In genomic region chr5:31469886-31470285, GRCh38 we compare ENCODE assay signal across 23 cellular contexts.
"Had no signal": no experiment of that assay in that cellular context is flagged by ENCODE, and none has a peak within 500 bp of the region (broad histone marks: within the 10 kb centered on the region; RNA-seq: fewer than 3 reads in every experiment).

No MANE protein-coding gene starts in this region.

- H3K27ac ChIP-seq: brain microvascular endothelial cell, neutrophil, stomach had no signal

- H3K9me3 ChIP-seq: esophagus muscularis mucosa, neutrophil, stomach had no signal

- H3K4me1 Mint-ChIP-seq: activated CD4-positive, alpha-beta T cell treated with anti-CD3 and anti-CD28 coated beads for 36 hours; activated naive CD8-positive, alpha-beta T cell treated with anti-CD3 and anti-CD28 coated beads, Interleukin-2, amount 10 ng/mL, durations not matched to agents 7 days and 5 days; central memory CD8-positive, alpha-beta T cell; mesothelial cell of epicardium; stimulated activated effector memory CD8-positive, alpha-beta T cell treated with anti-CD3 and anti-CD28 coated beads, Interleukin-12 subunit alpha, Interleukin-12 subunit beta, amount 100 ng/mL, for 72 hours had no signal

- H3K9me3 Mint-ChIP-seq: activated T-helper 17 cell treated with anti-CD3 and anti-CD28 coated beads, Interleukin-2, amount 50 U/mL, for 72 hours; central memory CD8-positive, alpha-beta T cell; mesothelial cell of epicardium; natural killer cell treated with Interleukin-12 subunit alpha and Interleukin-12 subunit beta and Interleukin-15 and Interleukin-18, amount 100 ng/mL, for 72 hours; stimulated activated effector memory CD8-positive, alpha-beta T cell treated with anti-CD3 and anti-CD28 coated beads, Interleukin-12 subunit alpha, Interleukin-12 subunit beta, amount 100 ng/mL, for 72 hours; type B pancreatic cell had no signal

- DNase-seq: activated CD4-positive, alpha-beta memory T cell treated with anti-CD3 and anti-CD28 coated beads for 36 hours; activated CD4-positive, alpha-beta T cell treated with anti-CD3 and anti-CD28 coated beads for 36 hours; activated naive CD4-positive, alpha-beta T cell; activated naive CD8-positive, alpha-beta T cell treated with anti-CD3 and anti-CD28 coated beads, Interleukin-2, amount 10 ng/mL, durations not matched to agents 7 days and 5 days; activated T-cell treated with anti-CD3 and anti-CD28 coated beads for 4 hours; anterior cingulate cortex; cortex of kidney; hippocampal formation; islet precursor cell; stimulated activated CD4-positive, alpha-beta T cell treated with anti-CD3 and anti-CD28 coated beads, Interleukin-4, amount 100 ng/mL, for 24 hours; stomach had no signal

- H3K4me3 ChIP-seq: esophagus muscularis mucosa, lung, stomach had no signal

- ATAC-seq: activated CD4-positive, alpha-beta T cell treated with anti-CD3 and anti-CD28 coated beads for 36 hours; activated T-helper 17 cell treated with anti-CD3 and anti-CD28 coated beads, Interleukin-2, amount 50 U/mL, for 72 hours; natural killer cell treated with Interleukin-12 subunit alpha and Interleukin-12 subunit beta and Interleukin-15 and Interleukin-18, amount 100 ng/mL, for 72 hours; sciatic nerve; stimulated activated effector memory CD8-positive, alpha-beta T cell treated with anti-CD3 and anti-CD28 coated beads, Interleukin-12 subunit alpha, Interleukin-12 subunit beta, amount 100 ng/mL, for 72 hours had no signal

- H3K27me3 Mint-ChIP-seq: activated CD4-positive, alpha-beta memory T cell treated with anti-CD3 and anti-CD28 coated beads for 36 hours; activated CD4-positive, alpha-beta T cell treated with anti-CD3 and anti-CD28 coated beads for 36 hours; activated naive CD8-positive, alpha-beta T cell treated with anti-CD3 and anti-CD28 coated beads, Interleukin-2, amount 10 ng/mL, durations not matched to agents 7 days and 5 days; activated T-helper 17 cell treated with anti-CD3 and anti-CD28 coated beads, Interleukin-2, amount 50 U/mL, for 72 hours; central memory CD8-positive, alpha-beta T cell; natural killer cell treated with Interleukin-12 subunit alpha and Interleukin-12 subunit beta and Interleukin-15 and Interleukin-18, amount 100 ng/mL, for 72 hours; type B pancreatic cell had no signal

- H3K27ac Mint-ChIP-seq: activated CD4-positive, alpha-beta memory T cell treated with anti-CD3 and anti-CD28 coated beads for 36 hours; activated CD4-positive, alpha-beta T cell treated with anti-CD3 and anti-CD28 coated beads for 36 hours; activated naive CD8-positive, alpha-beta T cell treated with anti-CD3 and anti-CD28 coated beads, Interleukin-2, amount 10 ng/mL, durations not matched to agents 7 days and 5 days; activated T-helper 17 cell treated with anti-CD3 and anti-CD28 coated beads, Interleukin-2, amount 50 U/mL, for 72 hours; mesothelial cell of epicardium; natural killer cell treated with Interleukin-12 subunit alpha and Interleukin-12 subunit beta and Interleukin-15 and Interleukin-18, amount 100 ng/mL, for 72 hours; stimulated activated effector memory CD8-positive, alpha-beta T cell treated with anti-CD3 and anti-CD28 coated beads, Interleukin-12 subunit alpha, Interleukin-12 subunit beta, amount 100 ng/mL, for 72 hours; T-helper 2 cell treated with Interferon-gamma antibody and Interleukin-4, amounts not matched to agents 5 μg/mL and 100 μg/mL, for 36 hours; type B pancreatic cell had no signal

- H3K4me3 Mint-ChIP-seq: activated CD4-positive, alpha-beta memory T cell treated with anti-CD3 and anti-CD28 coated beads for 36 hours; activated CD4-positive, alpha-beta T cell treated with anti-CD3 and anti-CD28 coated beads for 36 hours; activated naive CD8-positive, alpha-beta T cell treated with anti-CD3 and anti-CD28 coated beads, Interleukin-2, amount 10 ng/mL, durations not matched to agents 7 days and 5 days; activated T-helper 17 cell treated with anti-CD3 and anti-CD28 coated beads, Interleukin-2, amount 50 U/mL, for 72 hours; central memory CD8-positive, alpha-beta T cell; mesothelial cell of epicardium; natural killer cell treated with Interleukin-12 subunit alpha and Interleukin-12 subunit beta and Interleukin-15 and Interleukin-18, amount 100 ng/mL, for 72 hours; stimulated activated effector memory CD8-positive, alpha-beta T cell treated with anti-CD3 and anti-CD28 coated beads, Interleukin-12 subunit alpha, Interleukin-12 subunit beta, amount 100 ng/mL, for 72 hours; T-helper 2 cell treated with Interferon-gamma antibody and Interleukin-4, amounts not matched to agents 5 μg/mL and 100 μg/mL, for 36 hours; type B pancreatic cell had no signal

- H3K27me3 ChIP-seq: brain microvascular endothelial cell, esophagus muscularis mucosa, neutrophil, stomach had no signal
